Comparison of ENCODE assay signal across 15 cellular contexts in genomic region chr5:75568202-75568601, GRCh38. TPM values are rescaled to one million over a fixed set of nuclear protein-coding genes. Genes with fewer than 3 reads are reported as not detected.
DNase-seq lines count a peak whose midpoint lies in the region; ATAC-seq, FAIRE-seq and TF ChIP-seq lines count a peak whose summit lies in the region.
"Had no signal": no experiment of that assay in that cellular context is flagged by ENCODE, and none has a peak within 500 bp of the region (broad histone marks: within the 10 kb centered on the region; RNA-seq: fewer than 3 reads in every experiment).

No MANE protein-coding gene starts in this region.

- H3K27ac ChIP-seq in ACC112 (ENCODE audit: low read depth, low read length) (peak overlapping the region; percentile 95), vagina (no peak overlapping the region)

- peak; percentile 44 for ATAC-seq in HG03095 (IDR thresholded peaks at IDR 0.05; ENCODE audit: unreplicated experiment)
- no peak for ATAC-seq in activated naive CD8-positive, alpha-beta T cell treated with anti-CD3 and anti-CD28 coated beads, Interleukin-2, amount 50 U/mL, for 24 hours
- ATAC-seq: effector memory CD8-positive, alpha-beta T cell had no signal

- intact Hi-C loops in vagina (cut with DNase I) = no loop called here

- peaks cover 68% of the 10 kb centered on the region for H3K4me1 Mint-ChIP-seq in activated naive CD8-positive, alpha-beta T cell treated with anti-CD3 and anti-CD28 coated beads, Interleukin-2, amount 50 U/mL, for 24 hours

- peak; percentile 31 for FAIRE-seq in GM18507 (lab: Jason Lieb, UNC)

- peak overlapping the region; percentile 95 for H3K27ac Mint-ChIP-seq in activated naive CD8-positive, alpha-beta T cell treated with anti-CD3 and anti-CD28 coated beads, Interleukin-2, amount 50 U/mL, for 24 hours

- H3K36me3 Mint-ChIP-seq in activated naive CD8-positive, alpha-beta T cell treated with anti-CD3 and anti-CD28 coated beads, Interleukin-2, amount 50 U/mL, for 24 hours (ENCODE audit: low read depth) = peaks cover 58% of the 10 kb centered on the region

- H3K9me3 ChIP-seq in vagina = no peaks in the 10 kb centered on the region

- peak overlapping the region; percentile 42; the same call in 1 of the 2 replicates for H3K4me3 ChIP-seq in ACC112 (ENCODE audit: low read depth, low read length)
- no peak overlapping the region for H3K4me3 ChIP-seq in vagina

- no peak overlapping the region for H2AFZ ChIP-seq in ACC112 (ENCODE audit: low read length, unreplicated experiment)

- no peak for DNase-seq in GM18507 (ENCODE audit: extremely low spot score, insufficient read length, low read depth)
- no peak for DNase-seq in activated naive CD8-positive, alpha-beta T cell treated with anti-CD3 and anti-CD28 coated beads, Interleukin-2, amount 50 U/mL, for 24 hours
- DNase-seq in vagina (ENCODE audit: extremely low spot score in 2 of 2) = no peak
- no peak for DNase-seq in NCI-H345 (lab: John Stamatoyannopoulos, UW)
- DNase-seq in kidney tubule cell (ENCODE audit: low spot score) = no peak
- DNase-seq in D341Med (ENCODE audit: low spot score) = no peak
- DNase-seq: activated T-cell treated with anti-CD3 and anti-CD28 coated beads for 4 hours; C1 segment of cervical spinal cord; effector memory CD8-positive, alpha-beta T cell; MM.1S; NCI-H524; stimulated activated naive CD4-positive, alpha-beta T cell treated with Interleukin-2 at 50 U/mL for 16 hours had no signal

- H3K27me3 ChIP-seq in ACC112 (ENCODE audit: insufficient read depth, low read length) (no peaks in the 10 kb centered on the region), vagina (no peaks in the 10 kb centered on the region)

- H3K4me3 Mint-ChIP-seq in activated naive CD8-positive, alpha-beta T cell treated with anti-CD3 and anti-CD28 coated beads, Interleukin-2, amount 50 U/mL, for 24 hours = no peak overlapping the region
- H3K4me3 Mint-ChIP-seq: effector memory CD8-positive, alpha-beta T cell had no signal

- H3K79me2 ChIP-seq in ACC112 (ENCODE audit: control insufficient read depth, insufficient read depth, low read length, unreplicated experiment) = peaks cover 39% of the 10 kb centered on the region

- no peak for TF ChIP-seq CTCF in vagina (IDR thresholded peaks at IDR 0.05)

- TF ChIP-seq POLR2A in vagina (IDR thresholded peaks at IDR 0.05) = no peak

- peaks cover 10% of the 10 kb centered on the region for H3K36me3 ChIP-seq in ACC112 (ENCODE audit: insufficient read depth, low read length)
- H3K36me3 ChIP-seq in vagina = no peaks in the 10 kb centered on the region

- H3K9me3 Mint-ChIP-seq in activated naive CD8-positive, alpha-beta T cell treated with anti-CD3 and anti-CD28 coated beads, Interleukin-2, amount 50 U/mL, for 24 hours = peaks cover 11% of the 10 kb centered on the region

- peaks cover 1% of the 10 kb centered on the region for H3K27me3 Mint-ChIP-seq in activated naive CD8-positive, alpha-beta T cell treated with anti-CD3 and anti-CD28 coated beads, Interleukin-2, amount 50 U/mL, for 24 hours
- H3K27me3 Mint-ChIP-seq: effector memory CD8-positive, alpha-beta T cell had no signal

- H3K4me1 ChIP-seq in ACC112 (ENCODE audit: control insufficient read depth, insufficient read depth, low read length, unreplicated experiment) (peaks cover 34% of the 10 kb centered on the region), vagina (peaks cover 42% of the 10 kb centered on the region)

RNA-seq across cellular contexts. Expression of gene ANKDD1B, which starts 43.1 kb away (rescaled TPM):
- not detected for total RNA-seq in vagina
- total RNA-seq: RPMI7951 had no signal

RNA-seq across cellular contexts. Expression of gene POLK, which starts 56.5 kb away (rescaled TPM):
- 31.4 TPM for total RNA-seq in vagina

RNA-seq across cellular contexts. Expression of gene CERT1, which starts 56.8 kb away (rescaled TPM):
- total RNA-seq in vagina = 44.2 TPM
